Comparison of ENCODE assay signal across 28 cellular contexts in genomic region chr13:80585531-80585930, GRCh38.
"Had no signal": no experiment of that assay in that cellular context is flagged by ENCODE, and none has a peak within 500 bp of the region (broad histone marks: within the 10 kb centered on the region; RNA-seq: fewer than 3 reads in every experiment).

No MANE protein-coding gene starts in this region.

- H3K27ac Mint-ChIP-seq: T-cell had no signal

- H3K27me3 Mint-ChIP-seq: T-cell had no signal

- ATAC-seq: T-cell had no signal

- H3K4me3 Mint-ChIP-seq: T-cell had no signal

- H3K9me3 ChIP-seq: MG63 had no signal

- H3K27me3 ChIP-seq: MG63, SJSA1 had no signal

- DNase-seq: Karpas-422, KG1, MG63, NCI-H1092, NCI-H1105 treated with DMSO at 0.1 percent for 48 hours, NCI-H1417 treated with DMSO at 0.1 percent for 48 hours, NCI-H146, NCI-H1694 treated with DMSO at 0.1 percent for 48 hours, NCI-H1930, NCI-H2081, NCI-H2107, NCI-H2171, NCI-H226, NCI-H446, NCI-H510A, NCI-H524 treated with DMSO at 0.1 percent for 48 hours, NCI-H69, NCI-H774, Right ventricle myocardium superior, RPMI8226, SIG-M5, SW 1271, T-cell had no signal

- H3K36me3 ChIP-seq: MG63, SJSA1 had no signal

- FAIRE-seq: HTR-8/SVneo, RCC 7860 had no signal

- H3K4me1 ChIP-seq: SJSA1 had no signal

- H3K36me3 Mint-ChIP-seq: T-cell had no signal

- H3K4me3 ChIP-seq: MG63, SJSA1, SK-N-MC had no signal

- H3K27ac ChIP-seq: HL-60, SJSA1, SK-N-MC had no signal

- H3K4me1 Mint-ChIP-seq: T-cell had no signal
